In genomic region chr16:7140899-7141298, GRCh38 we compare ENCODE assay signal across 15 cellular contexts.
DNase-seq lines count a peak whose midpoint lies in the region; ATAC-seq and TF ChIP-seq lines count a peak whose summit lies in the region.
"Had no signal": no experiment of that assay in that cellular context is flagged by ENCODE, and none has a peak within 500 bp of the region (broad histone marks: within the 10 kb centered on the region; RNA-seq: fewer than 3 reads in every experiment).

No MANE protein-coding gene starts in this region.

- TF ChIP-seq CTCF in dorsolateral prefrontal cortex (IDR thresholded peaks at IDR 0.05 in 54 of 56, conservative IDR thresholded peaks at IDR 0.05 in 2 of 56; ENCODE audit: low read depth in 1 of 56, partially characterized antibody in 56 of 56) (no peak), SK-N-SH (IDR thresholded peaks at IDR 0.05) (no peak)

- H3K9ac ChIP-seq in SK-N-SH = no peak overlapping the region

- H3K9me3 ChIP-seq in SK-N-SH = no peaks in the 10 kb centered on the region

- POLR2A ChIA-PET in SK-N-SH (lab: Yijun Ruan, JAX) = no interaction called here

- CTCF ChIA-PET in SK-N-SH (lab: Yijun Ruan, JAX) = no interaction called here

- H3K27me3 ChIP-seq in dorsolateral prefrontal cortex (peaks cover 0 to 3% (median 0%) of the 10 kb centered on the region in 45 donors), SK-N-SH (ENCODE audit: insufficient read depth) (no peaks in the 10 kb centered on the region)

- H3K4me2 ChIP-seq in SK-N-SH = no peak overlapping the region

- TF ChIP-seq RAD21 in SK-N-SH (IDR thresholded peaks at IDR 0.05; ENCODE audit: low read length) = no peak

- H2AFZ ChIP-seq in SK-N-SH (ENCODE audit: low read depth) = no peak overlapping the region

- TF ChIP-seq EP300 in SK-N-SH (IDR thresholded peaks at IDR 0.05; ENCODE audit: borderline replicate concordance in 1 of 2, low read depth in 1 of 2, low read length in 1 of 2) = no peak

- 5% methylated on average over 5 of the region's 5 CpGs for WGBS in SK-N-SH (ENCODE audit: low lambda C conversion rate)

- no peaks in the 10 kb centered on the region for H3K9me2 ChIP-seq in SK-N-SH

- DNase-seq in Ammon's horn (ENCODE audit: low spot score) (peak; percentile 50), NCI-H226 (peak; percentile 84), dorsolateral prefrontal cortex (peak in 8 of 10 donors; percentile 27 to 69 (median 47)), middle frontal gyrus (ENCODE audit: extremely low spot score, low spot score) (peak; percentile 36), substantia nigra (lab: John Stamatoyannopoulos, UW) (no peak), SK-N-SH (no peak)
- DNase-seq in activated naive CD4-positive, alpha-beta T cell treated with Interleukin-2 at 50 U/mL for 16 hours = no peak
- DNase-seq: HCEC 1CT, KBM-7, NCI-H1092 treated with DMSO at 0.1 percent for 48 hours, NCI-H187, NCI-H446, SIG-M5 had no signal

- H3K27ac ChIP-seq in dorsolateral prefrontal cortex (no peak overlapping the region), substantia nigra (ENCODE audit: low read depth, low read length, poor library complexity, severe bottlenecking) (no peak overlapping the region), SK-N-SH (ENCODE audit: low read depth in 2 of 2, low read length in 1 of 2) (no peak overlapping the region)
- H3K27ac ChIP-seq: C4-2B had no signal

- ATAC-seq in HG03108 (IDR thresholded peaks at IDR 0.05; ENCODE audit: unreplicated experiment) = no peak

- H3K4me3 ChIP-seq in dorsolateral prefrontal cortex = no peak overlapping the region
- no peak overlapping the region for H3K4me3 ChIP-seq in SK-N-SH (ENCODE audit: low read depth in 2 of 2, low read length in 1 of 2)

- H3K79me2 ChIP-seq in SK-N-SH (ENCODE audit: insufficient read depth) = no peaks in the 10 kb centered on the region

- no peaks in the 10 kb centered on the region for H3F3A ChIP-seq in SK-N-SH (replicated peaks; ENCODE audit: insufficient read depth)

- H3K36me3 ChIP-seq in SK-N-SH (replicated peaks in 1 of 2; ENCODE audit: control insufficient read depth in 1 of 2, insufficient read depth in 2 of 2, low read length in 1 of 2) = no peaks in the 10 kb centered on the region

- H3K4me1 ChIP-seq in SK-N-SH (ENCODE audit: control insufficient read depth in 1 of 2, insufficient read depth in 2 of 2, low read depth in 1 of 2, low read length in 1 of 2) = no peaks in the 10 kb centered on the region

- intact Hi-C loops in dorsolateral prefrontal cortex (cut with DNase I) = loop anchor here in 1 of 2 donors (10.0 kb wide), 1 partner anchor 64 kb away; no protein-coding TSS in a partner anchor

- H4K20me1 ChIP-seq in SK-N-SH (ENCODE audit: insufficient read depth) = no peaks in the 10 kb centered on the region

TF ChIP-seq in SK-N-SH, 30 proteins besides CTCF, POLR2A, EP300 and RAD21:
- TF ChIP-seq USF1 (IDR thresholded peaks at IDR 0.05; ENCODE audit: borderline replicate concordance, low read depth) (no peak), FOXJ3 (CRISPR knock-in tag; IDR thresholded peaks at IDR 0.05) (no peak), SMC3 (IDR thresholded peaks at IDR 0.05; ENCODE audit: low read depth, low read length) (no peak), SIN3A (IDR thresholded peaks at IDR 0.05; ENCODE audit: borderline replicate concordance, low read depth, low read length) (no peak), TCF12 (IDR thresholded peaks at IDR 0.05) (no peak), GABPA (IDR thresholded peaks at IDR 0.05; ENCODE audit: low read depth) (no peak)
- TF ChIP-seq, protein P1, sequence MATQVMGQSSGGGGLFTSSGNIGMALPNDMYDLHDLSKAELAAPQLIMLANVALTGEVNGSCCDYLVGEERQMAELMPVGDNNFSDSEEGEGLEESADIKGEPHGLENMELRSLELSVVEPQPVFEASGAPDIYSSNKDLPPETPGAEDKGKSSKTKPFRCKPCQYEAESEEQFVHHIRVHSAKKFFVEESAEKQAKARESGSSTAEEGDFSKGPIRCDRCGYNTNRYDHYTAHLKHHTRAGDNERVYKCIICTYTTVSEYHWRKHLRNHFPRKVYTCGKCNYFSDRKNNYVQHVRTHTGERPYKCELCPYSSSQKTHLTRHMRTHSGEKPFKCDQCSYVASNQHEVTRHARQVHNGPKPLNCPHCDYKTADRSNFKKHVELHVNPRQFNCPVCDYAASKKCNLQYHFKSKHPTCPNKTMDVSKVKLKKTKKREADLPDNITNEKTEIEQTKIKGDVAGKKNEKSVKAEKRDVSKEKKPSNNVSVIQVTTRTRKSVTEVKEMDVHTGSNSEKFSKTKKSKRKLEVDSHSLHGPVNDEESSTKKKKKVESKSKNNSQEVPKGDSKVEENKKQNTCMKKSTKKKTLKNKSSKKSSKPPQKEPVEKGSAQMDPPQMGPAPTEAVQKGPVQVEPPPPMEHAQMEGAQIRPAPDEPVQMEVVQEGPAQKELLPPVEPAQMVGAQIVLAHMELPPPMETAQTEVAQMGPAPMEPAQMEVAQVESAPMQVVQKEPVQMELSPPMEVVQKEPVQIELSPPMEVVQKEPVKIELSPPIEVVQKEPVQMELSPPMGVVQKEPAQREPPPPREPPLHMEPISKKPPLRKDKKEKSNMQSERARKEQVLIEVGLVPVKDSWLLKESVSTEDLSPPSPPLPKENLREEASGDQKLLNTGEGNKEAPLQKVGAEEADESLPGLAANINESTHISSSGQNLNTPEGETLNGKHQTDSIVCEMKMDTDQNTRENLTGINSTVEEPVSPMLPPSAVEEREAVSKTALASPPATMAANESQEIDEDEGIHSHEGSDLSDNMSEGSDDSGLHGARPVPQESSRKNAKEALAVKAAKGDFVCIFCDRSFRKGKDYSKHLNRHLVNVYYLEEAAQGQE (IDR thresholded peaks at IDR 0.05; ENCODE audit: low read depth, low read length) = no peak

Comparison
In these comparisons a context has a peak if more than half of its experiments do, and no peak if none do; other contexts are left out.
1. DNase-seq: peak in Ammon's horn (single experiment), NCI-H226 (single experiment), dorsolateral prefrontal cortex (8 of 10) and middle frontal gyrus (single experiment); none in substantia nigra (0 of 49), SK-N-SH (single experiment) and activated naive CD4-positive, alpha-beta T cell treated with Interleukin-2 at 50 U/mL for 16 hours (single experiment).